Comparison of ENCODE assay signal across 9 cellular contexts in genomic region chr5:77631166-77631582, GRCh38. TPM values are rescaled to one million over a fixed set of nuclear protein-coding genes. Genes with fewer than 3 reads are reported as not detected.
A peak's percentile ranks its signal among the peaks of the same experiment; 100 is the strongest.
DNase-seq lines count a peak whose midpoint lies in the region; ATAC-seq and TF ChIP-seq lines count a peak whose summit lies in the region.
"Had no signal": no experiment of that assay in that cellular context is flagged by ENCODE, and none has a peak within 500 bp of the region (broad histone marks: within the 10 kb centered on the region; RNA-seq: fewer than 3 reads in every experiment).

No MANE protein-coding gene starts in this region.

- intact Hi-C loops in natural killer cell (cut with micrococcal nuclease) = no loop called here
- intact Hi-C loops in sigmoid colon (cut with DNase I) = no loop called here

- H3K4me3 ChIP-seq in HAP-1 = peak overlapping the region; percentile 43
- H3K4me3 ChIP-seq in Peyer's patch = peak overlapping the region in 3 of 4 donors; percentile 51 to 57 (median 55)
- no peak overlapping the region for H3K4me3 ChIP-seq in sigmoid colon

- in situ Hi-C loops in HAP-1 (cut with MboI; ENCODE audit: low sequenced_read_pairs) = no loop called here

- 12% methylated on average over 13 of the region's 13 CpGs for WGBS in sigmoid colon, 2 donors

- no peaks in the 10 kb centered on the region for H3K36me3 ChIP-seq in HAP-1 (replicated peaks)
- no peaks in the 10 kb centered on the region for H3K36me3 ChIP-seq in Peyer's patch
- no peaks in the 10 kb centered on the region for H3K36me3 ChIP-seq in sigmoid colon

- H3K27ac Mint-ChIP-seq in natural killer cell = no peak overlapping the region

- H3K27ac ChIP-seq in Peyer's patch (no peak overlapping the region), sigmoid colon (no peak overlapping the region)

- ATAC-seq in GM18502 (IDR thresholded peaks at IDR 0.05; ENCODE audit: poor library complexity, unreplicated experiment) (peak; percentile 41), natural killer cell (peak in 2 of 3 donors; percentile 36 to 38)

- H3K9me3 ChIP-seq in HAP-1 = no peaks in the 10 kb centered on the region
- H3K9me3 ChIP-seq in Peyer's patch = peaks cover 0 to 7% (median 1%) of the 10 kb centered on the region in 4 donors
- H3K9me3 ChIP-seq in sigmoid colon = no peaks in the 10 kb centered on the region

- TF ChIP-seq EP300 in sigmoid colon (IDR thresholded peaks at IDR 0.05) = no peak

- peaks cover 57 to 59% of the 10 kb centered on the region in 2 donors for H3K27me3 Mint-ChIP-seq in natural killer cell (ENCODE audit: low read depth in 2 of 2)

- H3K27me3 ChIP-seq in HAP-1 (ENCODE audit: low read depth) (peaks cover 37% of the 10 kb centered on the region), Peyer's patch (peaks cover 0 to 70% of the 10 kb centered on the region in 2 donors), sigmoid colon (peaks cover 74 to 100% (median 99%) of the 10 kb centered on the region in 3 donors)

- TF ChIP-seq CTCF in Peyer's patch (IDR thresholded peaks at IDR 0.05) = no peak
- TF ChIP-seq CTCF in natural killer cell (IDR thresholded peaks at IDR 0.05) = no peak
- no peak for TF ChIP-seq CTCF in sigmoid colon (IDR thresholded peaks at IDR 0.05)

- H3K36me3 Mint-ChIP-seq in natural killer cell = peaks cover 12% of the 10 kb centered on the region

- H3K4me1 ChIP-seq in HAP-1 (no peaks in the 10 kb centered on the region), Peyer's patch (peaks cover 0 to 23% (median 8%) of the 10 kb centered on the region in 4 donors), sigmoid colon (peaks cover 0 to 36% (median 22%) of the 10 kb centered on the region in 4 donors)

- H3K9me3 Mint-ChIP-seq in natural killer cell = peaks cover 2 to 7% of the 10 kb centered on the region in 2 donors

- peak overlapping the region; percentile 71 for H3K4me3 Mint-ChIP-seq in natural killer cell

- peaks cover 15 to 25% of the 10 kb centered on the region in 2 donors for H3K4me1 Mint-ChIP-seq in natural killer cell

- DNase-seq in HAP-1 (ENCODE audit: low spot score in 2 of 2) (no peak), Peyer's patch (no peak), natural killer cell (no peak), NCI-H1092 (lab: John Stamatoyannopoulos, UW) (no peak), sigmoid colon (no peak), mesenteric fat pad (ENCODE audit: low spot score) (no peak)
- no peak for DNase-seq in activated CD4-positive, alpha-beta T cell treated with anti-CD3 and anti-CD28 coated beads, Interleukin-2, amount 50 U/mL, for 1 hour

- TF ChIP-seq POLR2A in Peyer's patch (IDR thresholded peaks at IDR 0.05) = no peak
- TF ChIP-seq POLR2A in sigmoid colon (IDR thresholded peaks at IDR 0.05) = no peak

RNA-seq across cellular contexts. Expression of gene OTP, which starts 7.3 kb away (rescaled TPM):
- not detected for total RNA-seq in Peyer's patch
- total RNA-seq in natural killer cell = not detected
- total RNA-seq in sigmoid colon = not detected
- not detected for polyA plus RNA-seq in sigmoid colon
- total RNA-seq in mesenteric fat pad = not detected
- total RNA-seq: LHCN-M2 had no signal

Comparison
In these comparisons a context has a peak if more than half of its experiments do, and no peak if none do; other contexts are left out.
1. H3K4me3 ChIP-seq: peak in HAP-1 (single experiment) and Peyer's patch (3 of 4); none in sigmoid colon (0 of 4).